8 cellular contexts compared by ENCODE assay signal in genomic region chr2:138846216-138846821, GRCh38.
DNase-seq lines count a peak whose midpoint lies in the region; ATAC-seq and TF ChIP-seq lines count a peak whose summit lies in the region.

No MANE protein-coding gene starts in this region.

- no peak overlapping the region for H2BK12ac ChIP-seq in H9 (ENCODE audit: insufficient read length, low read depth, low read length)

- no CpG with 5 or more reads among the region's 8 CpGs for WGBS in H9 (ENCODE audit: extremely low coverage, insufficient read length, low lambda C conversion rate)

- no peaks in the 10 kb centered on the region for H3K23me2 ChIP-seq in H9 (ENCODE audit: insufficient read length, low read depth, low read length, poor library complexity, severe bottlenecking)

- H3K79me2 ChIP-seq in H9 (ENCODE audit: insufficient read depth, low read length) = no peaks in the 10 kb centered on the region

- peak; percentile 97 for ATAC-seq in SK-N-SH treated with all-trans-retinoic acid at 6 μM for 48 hours
- peak; percentile 91 for ATAC-seq in foreskin keratinocyte
- no peak for ATAC-seq in activated CD4-positive, alpha-beta T cell treated with anti-CD3 and anti-CD28 coated beads for 36 hours

- no peak overlapping the region for H2BK20ac ChIP-seq in H9 (ENCODE audit: low read depth, low read length, poor library complexity, severe bottlenecking)

- no peak overlapping the region for H4K8ac ChIP-seq in H9 (replicated peaks; ENCODE audit: insufficient read length, low read depth, low read length)

- no peak overlapping the region for H3K56ac ChIP-seq in H9 (ENCODE audit: insufficient read length, low read depth, low read length)

- H3K4me1 ChIP-seq in H9 (ENCODE audit: insufficient read depth, low read length) (no peaks in the 10 kb centered on the region), foreskin keratinocyte (no peaks in the 10 kb centered on the region)

- H2BK15ac ChIP-seq in H9 (ENCODE audit: low read depth, low read length) = no peak overlapping the region

- no peaks in the 10 kb centered on the region for H3K9me3 Mint-ChIP-seq in H9
- no peaks in the 10 kb centered on the region for H3K9me3 Mint-ChIP-seq in activated CD4-positive, alpha-beta T cell treated with anti-CD3 and anti-CD28 coated beads for 36 hours (ENCODE audit: low read depth)

- H4K91ac ChIP-seq in H9 (ENCODE audit: insufficient read length, low read depth, low read length) = no peak overlapping the region

- no peak overlapping the region for H3K9ac ChIP-seq in H9 (ENCODE audit: extremely low read depth, insufficient read length, low read length)

- no peaks in the 10 kb centered on the region for H3K9me3 ChIP-seq in H9 (ENCODE audit: control insufficient read depth, low read depth, low read length)

- no peak overlapping the region for H2BK5ac ChIP-seq in H9 (ENCODE audit: insufficient read length, low read length)

- H3K23ac ChIP-seq in H9 (ENCODE audit: insufficient read length, low read depth, low read length) = no peak overlapping the region

- POLR2A ChIA-PET in activated CD4-positive, alpha-beta T cell treated with anti-CD3 and anti-CD28 coated beads for 36 hours (lab: Charles Lee) = interaction anchor here (0.5 kb wide), 1 partner anchor 308 kb away, joined by 3 read pairs; no protein-coding TSS in a partner anchor

- CTCF ChIA-PET in activated CD4-positive, alpha-beta T cell treated with anti-CD3 and anti-CD28 coated beads for 36 hours (lab: Charles Lee) = interaction anchor here (0.7 to 1.5 kb wide), 3 partner anchors 8 to 118 kb away, joined by 4 read pairs; no protein-coding TSS in a partner anchor

- no peak overlapping the region for H3K14ac ChIP-seq in H9 (ENCODE audit: insufficient read depth, low read length)

- H4K5ac ChIP-seq in H9 (ENCODE audit: insufficient read length, low read depth, low read length) = no peak overlapping the region

- H2AK5ac ChIP-seq in H9 (ENCODE audit: insufficient read length, low read length) = no peak overlapping the region

- DNase-seq in NCI-H510A treated with DMSO at 0.1 percent for 48 hours (lab: John Stamatoyannopoulos, UW) (peak; percentile 60), NCI-H510A (lab: John Stamatoyannopoulos, UW) (no peak), H9 (no peak), LNCaP clone FGC (ENCODE audit: low read depth) (no peak), foreskin keratinocyte (peak in 1 of 2 donors; percentile 28), amniotic stem cell (lab: John Stamatoyannopoulos, UW) (no peak)
- DNase-seq in activated CD4-positive, alpha-beta T cell treated with anti-CD3 and anti-CD28 coated beads for 36 hours = no peak

- no peak overlapping the region for H3K4ac ChIP-seq in H9 (ENCODE audit: low read depth, low read length)

- H2BK120ac ChIP-seq in H9 (ENCODE audit: low read depth, low read length, poor library complexity, severe bottlenecking) = no peak overlapping the region

- H3K27me3 ChIP-seq in H9 (ENCODE audit: insufficient read depth, low read length) = no peaks in the 10 kb centered on the region
- no peaks in the 10 kb centered on the region for H3K27me3 ChIP-seq in foreskin keratinocyte

- intact Hi-C loops in activated CD4-positive, alpha-beta T cell treated with anti-CD3 and anti-CD28 coated beads for 36 hours (cut with DNase I, micrococcal nuclease) = no loop called here

- no peak overlapping the region for H2AFZ ChIP-seq in H9 (ENCODE audit: low read length)

- H3K4me3 ChIP-seq in LNCaP clone FGC (ENCODE audit: low read depth, low read length) = no peak overlapping the region

- no peak overlapping the region for H3T11ph ChIP-seq in H9 (ENCODE audit: low read length)

- TF ChIP-seq CTCF in H9 (conservative IDR thresholded peaks at IDR 0.05) = peak; percentile 86
- peak; percentile 58 for TF ChIP-seq CTCF in LNCaP clone FGC (IDR thresholded peaks at IDR 0.05; ENCODE audit: control insufficient read depth, extremely low read depth, insufficient read depth)
- peak; percentile 78 for TF ChIP-seq CTCF in foreskin keratinocyte (conservative IDR thresholded peaks at IDR 0.05)

- H4K20me1 ChIP-seq in H9 (ENCODE audit: control insufficient read depth, insufficient read depth, insufficient read length) = no peaks in the 10 kb centered on the region

- peaks cover 2% of the 10 kb centered on the region in 2 experiments; a peak in 2 of 4 replicates for H3K4me1 Mint-ChIP-seq in H9
- H3K4me1 Mint-ChIP-seq in activated CD4-positive, alpha-beta T cell treated with anti-CD3 and anti-CD28 coated beads for 36 hours = no peaks in the 10 kb centered on the region

- no peaks in the 10 kb centered on the region for H3K36me3 Mint-ChIP-seq in H9 (ENCODE audit: insufficient read depth in 1 of 3, low read depth in 3 of 3)
- H3K36me3 Mint-ChIP-seq in activated CD4-positive, alpha-beta T cell treated with anti-CD3 and anti-CD28 coated beads for 36 hours (ENCODE audit: low read depth) = no peaks in the 10 kb centered on the region

- H3K4me2 ChIP-seq in H9 (ENCODE audit: insufficient read depth, insufficient read length, low read length) = no peak overlapping the region

- H3K27ac Mint-ChIP-seq in H9 = no peak overlapping the region
- no peak overlapping the region for H3K27ac Mint-ChIP-seq in activated CD4-positive, alpha-beta T cell treated with anti-CD3 and anti-CD28 coated beads for 36 hours

- H3K27ac ChIP-seq in H9 (ENCODE audit: insufficient read length, low read depth, low read length) = no peak overlapping the region
- no peak overlapping the region for H3K27ac ChIP-seq in foreskin keratinocyte

- no peak overlapping the region for H3K4me3 Mint-ChIP-seq in H9
- H3K4me3 Mint-ChIP-seq in activated CD4-positive, alpha-beta T cell treated with anti-CD3 and anti-CD28 coated beads for 36 hours = no peak overlapping the region

- H3K27me3 Mint-ChIP-seq in H9 (ENCODE audit: low read depth) = no peaks in the 10 kb centered on the region; the same call in 1 of the 2 replicates
- H3K27me3 Mint-ChIP-seq in activated CD4-positive, alpha-beta T cell treated with anti-CD3 and anti-CD28 coated beads for 36 hours = peaks cover 4% of the 10 kb centered on the region

- H3K18ac ChIP-seq in H9 (ENCODE audit: insufficient read length, low read depth, low read length) = no peak overlapping the region

- no peaks in the 10 kb centered on the region for H3K79me1 ChIP-seq in H9 (ENCODE audit: insufficient read depth, low read depth, low read length, poor library complexity, severe bottlenecking)

TF ChIP-seq in SK-N-SH treated with all-trans-retinoic acid at 6 μM for 48 hours, 23 proteins besides CTCF, POLR2A, EP300 and RAD21 (continues in another document):
- TF ChIP-seq TCF4 (CRISPR knock-in tag; IDR thresholded peaks at IDR 0.05; ENCODE audit: borderline replicate concordance) = no peak
- no peak for TF ChIP-seq ZC3H10 (CRISPR knock-in tag; IDR thresholded peaks at IDR 0.05)
- no peak for TF ChIP-seq ZNF565 (CRISPR knock-in tag; conservative IDR thresholded peaks at IDR 0.05; ENCODE audit: low read depth)
- no peak for TF ChIP-seq ZFP30 (CRISPR knock-in tag; IDR thresholded peaks at IDR 0.05)
- TF ChIP-seq CSRNP3 (CRISPR knock-in tag; IDR thresholded peaks at IDR 0.05) = no peak
- TF ChIP-seq PATZ1 (CRISPR knock-in tag; IDR thresholded peaks at IDR 0.05; ENCODE audit: borderline replicate concordance) = no peak
- no peak for TF ChIP-seq ARNTL (CRISPR knock-in tag; IDR thresholded peaks at IDR 0.05; ENCODE audit: borderline replicate concordance, low read depth)
- TF ChIP-seq OSR1 (CRISPR knock-in tag; IDR thresholded peaks at IDR 0.05) = no peak
- no peak for TF ChIP-seq PPARA (CRISPR knock-in tag; IDR thresholded peaks at IDR 0.05; ENCODE audit: borderline replicate concordance)
- TF ChIP-seq ZNF70 (CRISPR knock-in tag; IDR thresholded peaks at IDR 0.05) = no peak
- no peak for TF ChIP-seq SNAI2 (CRISPR knock-in tag; IDR thresholded peaks at IDR 0.05)
- no peak for TF ChIP-seq POU6F1 (CRISPR knock-in tag; IDR thresholded peaks at IDR 0.05; ENCODE audit: borderline replicate concordance, low read depth)
